In the genomic region with DNA sequence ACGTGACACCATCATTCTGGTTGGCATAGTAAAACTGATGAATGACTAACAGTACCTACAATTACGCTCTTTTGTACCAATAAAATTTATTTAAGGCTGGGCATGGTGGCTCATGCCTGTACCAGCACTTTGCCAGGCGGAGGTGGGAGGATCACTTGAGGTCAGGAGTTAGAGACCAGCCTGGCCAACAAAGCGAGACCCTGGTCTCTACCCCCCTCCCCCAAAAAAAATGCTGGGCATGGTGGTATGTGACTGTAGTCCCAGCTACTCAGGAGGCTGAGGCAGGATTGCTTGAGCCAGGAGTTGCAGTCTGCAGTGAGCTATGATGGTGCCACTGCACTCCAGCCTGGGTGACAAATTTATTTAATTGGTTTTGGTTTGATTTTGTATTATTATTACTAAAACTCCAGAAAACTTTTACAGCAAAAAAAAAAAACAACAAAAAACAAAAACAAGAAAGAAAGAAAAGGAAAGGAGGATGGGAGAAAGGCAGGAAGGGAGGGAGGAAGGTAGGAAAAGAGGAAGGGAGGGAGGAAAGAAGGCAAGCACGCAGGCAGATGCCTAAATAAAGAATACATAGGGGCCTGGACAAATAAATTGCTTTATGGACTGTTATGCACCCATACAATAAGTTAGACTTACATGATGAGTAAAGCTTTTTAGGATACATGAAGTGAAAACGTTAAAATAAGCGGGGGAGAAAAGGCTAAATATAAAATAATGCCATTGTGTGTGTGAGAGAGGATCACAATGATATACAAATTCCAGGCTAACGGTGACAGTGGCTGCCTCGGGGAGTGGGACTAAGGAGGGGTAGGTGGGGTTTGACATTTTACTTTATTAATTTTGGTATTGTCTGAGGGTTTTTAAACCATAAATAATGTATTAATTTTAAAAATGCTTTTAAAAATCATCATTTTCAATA, we compare ENCODE assay signal across 8 cellular contexts. TPM values are rescaled to one million over a fixed set of nuclear protein-coding genes. Genes with fewer than 3 reads are reported as not detected.
A peak's percentile ranks its signal among the peaks of the same experiment; 100 is the strongest.
DNase-seq lines count a peak whose midpoint lies in the region; ATAC-seq, FAIRE-seq and TF ChIP-seq lines count a peak whose summit lies in the region.

No MANE protein-coding gene starts in this region.

- peak overlapping the region; percentile 93 for H3K4me3 ChIP-seq in GM06990 (replicated peaks; ENCODE audit: low read depth, low read length)
- H3K4me3 ChIP-seq in NT2/D1 (ENCODE audit: insufficient read length, low read depth): peak overlapping the region; percentile 84
- peak overlapping the region; percentile 83 for H3K4me3 ChIP-seq in epithelial cell of esophagus (ENCODE audit: low read length)
- H3K4me3 ChIP-seq in pancreas: peak overlapping the region; percentile 55 to 83 (median 74)

- H3K4me1 ChIP-seq in NT2/D1 (ENCODE audit: insufficient read depth, insufficient read length) (no peaks in the 10 kb centered on the region), pancreas (peaks cover 0 to 10% (median 7%) of the 10 kb centered on the region in 3 donors)

- intact Hi-C loops in pancreas (cut with DNase I): no loop called here

- WGBS in pancreas, 2 donors: 55 to 57% methylated on average over 9 of the region's 9 CpGs

- no peak for FAIRE-seq in pancreas (lab: Jason Lieb, UNC)

- TF ChIP-seq CTCF in GM06990 (IDR thresholded peaks at IDR 0.05; ENCODE audit: insufficient read depth, low read length, poor library complexity, severe bottlenecking) (no peak), epithelial cell of esophagus (IDR thresholded peaks at IDR 0.05; ENCODE audit: insufficient read depth, low read depth, low read length, missing control alignments) (no peak), pancreas (IDR thresholded peaks at IDR 0.05) (no peak)

- DNase-seq in GM06990 (ENCODE audit: extremely low read depth, insufficient read length) (no peak), NT2/D1 (ENCODE audit: low read depth, low spot score) (no peak), epithelial cell of esophagus (ENCODE audit: low read depth) (no peak), pancreas (no peak), SHP77 (lab: John Stamatoyannopoulos, UW) (no peak), NCI-H226 (no peak), Ammon's horn (ENCODE audit: low spot score) (no peak), SKM-1 treated with dmso at 0.1 percent for 144 hours (lab: John Stamatoyannopoulos, UW; ENCODE audit: unreplicated experiment) (no peak)

- H3K9me3 ChIP-seq in NT2/D1 (ENCODE audit: insufficient read depth, low read length) (no peaks in the 10 kb centered on the region), pancreas (no peaks in the 10 kb centered on the region)

- no peaks in the 10 kb centered on the region for H3K27me3 ChIP-seq in GM06990 (replicated peaks; ENCODE audit: control insufficient read depth, insufficient read depth, low read length)
- H3K27me3 ChIP-seq in NT2/D1 (ENCODE audit: insufficient read depth, insufficient read length): peaks cover 50% of the 10 kb centered on the region
- peaks cover 3 to 14% (median 8%) of the 10 kb centered on the region in 4 donors for H3K27me3 ChIP-seq in pancreas

- ATAC-seq in pancreas: no peak

- H3K36me3 ChIP-seq in GM06990 (ENCODE audit: control insufficient read depth, insufficient read depth, low read length) (peaks cover 12% of the 10 kb centered on the region), NT2/D1 (ENCODE audit: insufficient read depth, insufficient read length, low read length) (peaks cover 24% of the 10 kb centered on the region), pancreas (peaks cover 0 to 13% (median 10%) of the 10 kb centered on the region in 3 donors)

- peak overlapping the region; percentile 77 for H3K9ac ChIP-seq in NT2/D1 (ENCODE audit: insufficient read length, low read depth)

- H3K27ac ChIP-seq in pancreas: peak overlapping the region in 2 of 4 donors; percentile 36 to 52

RNA-seq across cellular contexts. Expression of gene ZSCAN9, which starts 0.7 kb away (rescaled TPM):
- 1 to 10 TPM; 3.5 to 8.5 (median 4.6) TPM for total RNA-seq in pancreas
- 10 to 100 TPM in 1 of 2 donors, 1 to 10 TPM in 1; 7.9 to 15.0 TPM for polyA plus RNA-seq in pancreas

RNA-seq across cellular contexts. Expression of gene ZKSCAN4, which starts 27.7 kb away (rescaled TPM):
- total RNA-seq in pancreas: 1 to 10 TPM; 1.4 to 3.4 (median 1.8) TPM
- 1 to 10 TPM; 2.0 to 2.6 TPM for polyA plus RNA-seq in pancreas

RNA-seq across cellular contexts. Expression of gene NKAPL, which starts 34.7 kb away (rescaled TPM):
- total RNA-seq in pancreas: under 1 TPM; 0.28 to 0.81 (median 0.51) TPM
- polyA plus RNA-seq in pancreas: 1 to 10 TPM in 1 of 2 donors, under 1 TPM in 1; 0.80 to 1.5 TPM

RNA-seq across cellular contexts. Expression of gene ZSCAN26, which starts 42.5 kb away (rescaled TPM):
- 1 to 10 TPM; 3.6 to 7.6 (median 5.9) TPM for total RNA-seq in pancreas
- polyA plus RNA-seq in pancreas: 10 to 100 TPM in 1 of 2 donors, 1 to 10 TPM in 1; 6.8 to 11.7 TPM

RNA-seq across cellular contexts. Expression of gene PGBD1, which starts 57.0 kb away (rescaled TPM):
- 1 to 10 TPM in 2 of 6 donors, under 1 TPM in 4; 0.60 to 1.5 (median 0.83) TPM for total RNA-seq in pancreas
- polyA plus RNA-seq in pancreas: 1 to 10 TPM; 2.2 to 3.1 TPM
